Comparison of ENCODE assay signal across 9 cellular contexts in genomic region chr5:127757576-127757975, GRCh38. TPM values are rescaled to one million over a fixed set of nuclear protein-coding genes. Genes with fewer than 3 reads are reported as not detected.
A peak's percentile ranks its signal among the peaks of the same experiment; 100 is the strongest.
DNase-seq lines count a peak whose midpoint lies in the region; ATAC-seq and TF ChIP-seq lines count a peak whose summit lies in the region.
"Had no signal": no experiment of that assay in that cellular context is flagged by ENCODE, and none has a peak within 500 bp of the region (broad histone marks: within the 10 kb centered on the region; RNA-seq: fewer than 3 reads in every experiment).

No MANE protein-coding gene starts in this region.

- ATAC-seq in left lung, result peak; percentile 91

- DNase-seq in AG08396 (ENCODE audit: low spot score) (peak; percentile 42), GM10266 (ENCODE audit: extremely low spot score) (peak; percentile 14), HFFc6 (peak; percentile 67), NCI-H2227 (lab: John Stamatoyannopoulos, UW; ENCODE audit: unreplicated experiment) (peak; percentile 39), mammary epithelial cell (peak; percentile 53), left lung (peak in 1 of 2 donors; percentile 33), 8988T (no peak)
- no peak for DNase-seq in activated T-helper 1 cell treated with anti-CD3 and anti-CD28 coated beads, Interleukin-12 subunit alpha, Interleukin-12 subunit beta, Interleukin-2, Interleukin-4 antibody, amounts not matched to agents 30 ng/mL and 10 ng/mL and 1 ng/mL, durations not matched to agents 14 hours and 24 hours and 36 hours (ENCODE audit: low spot score)

- in situ Hi-C loops in mammary epithelial cell (cut with MboI; ENCODE audit: low sequenced_read_pairs in 2 of 2), result loop anchor here (5.0 to 25.0 kb wide), 2 partner anchors 330 to 445 kb away; partner anchors contain the start of gene SLC12A2 (in 1 of the 2)

- no peaks in the 10 kb centered on the region for H4K20me1 ChIP-seq in mammary epithelial cell (ENCODE audit: insufficient read depth, low read length)

- no peak overlapping the region for H3K4me2 ChIP-seq in mammary epithelial cell (ENCODE audit: insufficient read depth, low read depth, low read length)
- H3K4me2 ChIP-seq: KMS-11 had no signal

- H3K27me3 ChIP-seq in mammary epithelial cell (ENCODE audit: insufficient read depth, low read length) (peaks cover 2% of the 10 kb centered on the region), left lung (no peaks in the 10 kb centered on the region)

- H3K9me3 Mint-ChIP-seq in HFFc6, result no peaks in the 10 kb centered on the region
- H3K9me3 Mint-ChIP-seq in activated T-helper 1 cell treated with anti-CD3 and anti-CD28 coated beads, Interleukin-12 subunit alpha, Interleukin-12 subunit beta, Interleukin-2, Interleukin-4 antibody, amounts not matched to agents 30 ng/mL and 10 ng/mL and 1 ng/mL, durations not matched to agents 14 hours and 24 hours and 36 hours, result no peaks in the 10 kb centered on the region

- H3K9me3 ChIP-seq in mammary epithelial cell (replicated peaks; ENCODE audit: insufficient read depth, low read length) (no peaks in the 10 kb centered on the region), left lung (no peaks in the 10 kb centered on the region)

- CTCF ChIA-PET in mammary epithelial cell (lab: Charles Lee; ENCODE audit: low non-redundant PET), result no interaction called here

- H3K27ac ChIP-seq in mammary epithelial cell (ENCODE audit: insufficient read depth, low read depth, low read length), result no peak overlapping the region
- no peak overlapping the region for H3K27ac ChIP-seq in left lung
- H3K27ac ChIP-seq: KMS-11 had no signal

- H3K27ac Mint-ChIP-seq in HFFc6, result no peak overlapping the region
- H3K27ac Mint-ChIP-seq in activated T-helper 1 cell treated with anti-CD3 and anti-CD28 coated beads, Interleukin-12 subunit alpha, Interleukin-12 subunit beta, Interleukin-2, Interleukin-4 antibody, amounts not matched to agents 30 ng/mL and 10 ng/mL and 1 ng/mL, durations not matched to agents 14 hours and 24 hours and 36 hours, result no peak overlapping the region

- intact Hi-C loops in mammary epithelial cell (cut with micrococcal nuclease) (loop anchor here (1.0 to 10.0 kb wide), 5 partner anchors 121 to 1087 kb away; no protein-coding TSS in a partner anchor), left lung (cut with DNase I) (no loop called here)
- intact Hi-C loops in activated T-helper 1 cell treated with anti-CD3 and anti-CD28 coated beads, Interleukin-12 subunit alpha, Interleukin-12 subunit beta, Interleukin-2, Interleukin-4 antibody, amounts not matched to agents 30 ng/mL and 10 ng/mL and 1 ng/mL, durations not matched to agents 14 hours and 24 hours and 36 hours (cut with micrococcal nuclease), result loop anchor here (1.0 to 10.0 kb wide), 5 partner anchors 27 to 444 kb away; partner anchors contain the start of gene SLC12A2

- BruUV-seq in mammary epithelial cell (replicated peaks; lab: Mats Ljungman, UMichigan), result no TSS peak

- H3K36me3 Mint-ChIP-seq in HFFc6 (ENCODE audit: low read depth), result no peaks in the 10 kb centered on the region
- H3K36me3 Mint-ChIP-seq in activated T-helper 1 cell treated with anti-CD3 and anti-CD28 coated beads, Interleukin-12 subunit alpha, Interleukin-12 subunit beta, Interleukin-2, Interleukin-4 antibody, amounts not matched to agents 30 ng/mL and 10 ng/mL and 1 ng/mL, durations not matched to agents 14 hours and 24 hours and 36 hours (ENCODE audit: low read depth), result no peaks in the 10 kb centered on the region

- no peaks in the 10 kb centered on the region for H3K79me2 ChIP-seq in mammary epithelial cell (ENCODE audit: insufficient read depth, low read length)

- H3K4me1 ChIP-seq in mammary epithelial cell (ENCODE audit: insufficient read depth, low read length) (no peaks in the 10 kb centered on the region), left lung (no peaks in the 10 kb centered on the region)

- H3K36me3 ChIP-seq in mammary epithelial cell (ENCODE audit: insufficient read depth, low read length) (no peaks in the 10 kb centered on the region), left lung (no peaks in the 10 kb centered on the region)

- H3K27me3 Mint-ChIP-seq in HFFc6 (ENCODE audit: insufficient read depth), result peaks cover 5% of the 10 kb centered on the region
- H3K27me3 Mint-ChIP-seq in activated T-helper 1 cell treated with anti-CD3 and anti-CD28 coated beads, Interleukin-12 subunit alpha, Interleukin-12 subunit beta, Interleukin-2, Interleukin-4 antibody, amounts not matched to agents 30 ng/mL and 10 ng/mL and 1 ng/mL, durations not matched to agents 14 hours and 24 hours and 36 hours (ENCODE audit: insufficient read depth), result peaks cover 3% of the 10 kb centered on the region

- no peak overlapping the region for H3K4me3 Mint-ChIP-seq in HFFc6
- no peak overlapping the region for H3K4me3 Mint-ChIP-seq in activated T-helper 1 cell treated with anti-CD3 and anti-CD28 coated beads, Interleukin-12 subunit alpha, Interleukin-12 subunit beta, Interleukin-2, Interleukin-4 antibody, amounts not matched to agents 30 ng/mL and 10 ng/mL and 1 ng/mL, durations not matched to agents 14 hours and 24 hours and 36 hours

- no peak overlapping the region for H3K9ac ChIP-seq in mammary epithelial cell (ENCODE audit: insufficient read depth, low read length)
- H3K9ac ChIP-seq: KMS-11 had no signal

- no peak overlapping the region for H2AFZ ChIP-seq in mammary epithelial cell (ENCODE audit: low read depth, low read length)

- dilution Hi-C loops in mammary epithelial cell (cut with HindIII; ENCODE audit: low sequenced_read_pairs), result no loop called here

- 50% methylated on average over 1 of the region's 1 CpG for WGBS in mammary epithelial cell (ENCODE audit: low coverage, missing lambda C conversion rate)

- no peak overlapping the region for H3K4me3 ChIP-seq in mammary epithelial cell (replicated peaks in 1 of 3; ENCODE audit: insufficient read depth in 1 of 3, low read depth in 2 of 3, low read length in 3 of 3)
- H3K4me3 ChIP-seq in left lung, result no peak overlapping the region

- peaks cover 17% of the 10 kb centered on the region for H3K4me1 Mint-ChIP-seq in HFFc6 (ENCODE audit: low read depth)
- H3K4me1 Mint-ChIP-seq in activated T-helper 1 cell treated with anti-CD3 and anti-CD28 coated beads, Interleukin-12 subunit alpha, Interleukin-12 subunit beta, Interleukin-2, Interleukin-4 antibody, amounts not matched to agents 30 ng/mL and 10 ng/mL and 1 ng/mL, durations not matched to agents 14 hours and 24 hours and 36 hours (ENCODE audit: low read depth), result no peaks in the 10 kb centered on the region

- TF ChIP-seq CTCF in GM10266 (IDR thresholded peaks at IDR 0.05; ENCODE audit: control insufficient read depth, insufficient read depth, low read depth, missing control alignments) (peak; percentile 51), HFFc6 (IDR thresholded peaks at IDR 0.05) (peak; percentile 76), mammary epithelial cell (conservative IDR thresholded peaks at IDR 0.05 in 1 of 2, IDR thresholded peaks at IDR 0.05 in 1 of 2; ENCODE audit: extremely low read depth in 1 of 2, insufficient read depth in 1 of 2, low read depth in 1 of 2, low read length in 2 of 2) (peak; percentile 43 to 73), left lung (IDR thresholded peaks at IDR 0.05) (no peak)

RNA-seq across cellular contexts. Expression of gene CCDC192, which starts 54.4 kb away (rescaled TPM):
- not detected for total RNA-seq in HFFc6 (2021; fragmentation: NEBNext Ultra II Directional; extraction: Animal tissue kit (Norgen Biotek cat#: 25700))
- total RNA-seq in mammary epithelial cell (not detected), left lung (not detected)
- polyA plus RNA-seq in mammary epithelial cell, result not detected
- polyA minus RNA-seq in mammary epithelial cell, result not detected
- not detected in 2 replicates for total RNA-seq in activated T-helper 1 cell treated with anti-CD3 and anti-CD28 coated beads, Interleukin-12 subunit alpha, Interleukin-12 subunit beta, Interleukin-2, Interleukin-4 antibody, amounts not matched to agents 30 ng/mL and 10 ng/mL and 1 ng/mL, durations not matched to agents 14 hours and 24 hours and 36 hours

Comparison
In these comparisons a context has a peak if more than half of its experiments do, and no peak if none do; other contexts are left out.
1. DNase-seq: peak in AG08396 (single experiment), GM10266 (single experiment), HFFc6 (single experiment), NCI-H2227 (single experiment) and mammary epithelial cell (single experiment); none in activated T-helper 1 cell treated with anti-CD3 and anti-CD28 coated beads, Interleukin-12 subunit alpha, Interleukin-12 subunit beta, Interleukin-2, Interleukin-4 antibody, amounts not matched to agents 30 ng/mL and 10 ng/mL and 1 ng/mL, durations not matched to agents 14 hours and 24 hours and 36 hours (single experiment) and 8988T (single experiment).
2. CTCF ChIP-seq: peak in GM10266 (single experiment), HFFc6 (single experiment) and mammary epithelial cell (2 of 2); none in left lung (0 of 2).
3. intact Hi-C loops: an anchor here in mammary epithelial cell (1.0 to 10.0 kb wide) and activated T-helper 1 cell treated with anti-CD3 and anti-CD28 coated beads, Interleukin-12 subunit alpha, Interleukin-12 subunit beta, Interleukin-2, Interleukin-4 antibody, amounts not matched to agents 30 ng/mL and 10 ng/mL and 1 ng/mL, durations not matched to agents 14 hours and 24 hours and 36 hours (1.0 to 10.0 kb wide); none called in left lung.